In genomic region chr15:40826123-40827075, GRCh38 we compare ENCODE assay signal across 1 cellular context.
A peak's percentile ranks its signal among the peaks of the same experiment; 100 is the strongest.
TF ChIP-seq lines count a peak whose summit lies in the region.

No MANE protein-coding gene starts in this region.

TF ChIP-seq in K562, 482 proteins besides CTCF, POLR2A, EP300 and RAD21 (continued from another document and continues in another):
- TF ChIP-seq, protein P1, sequence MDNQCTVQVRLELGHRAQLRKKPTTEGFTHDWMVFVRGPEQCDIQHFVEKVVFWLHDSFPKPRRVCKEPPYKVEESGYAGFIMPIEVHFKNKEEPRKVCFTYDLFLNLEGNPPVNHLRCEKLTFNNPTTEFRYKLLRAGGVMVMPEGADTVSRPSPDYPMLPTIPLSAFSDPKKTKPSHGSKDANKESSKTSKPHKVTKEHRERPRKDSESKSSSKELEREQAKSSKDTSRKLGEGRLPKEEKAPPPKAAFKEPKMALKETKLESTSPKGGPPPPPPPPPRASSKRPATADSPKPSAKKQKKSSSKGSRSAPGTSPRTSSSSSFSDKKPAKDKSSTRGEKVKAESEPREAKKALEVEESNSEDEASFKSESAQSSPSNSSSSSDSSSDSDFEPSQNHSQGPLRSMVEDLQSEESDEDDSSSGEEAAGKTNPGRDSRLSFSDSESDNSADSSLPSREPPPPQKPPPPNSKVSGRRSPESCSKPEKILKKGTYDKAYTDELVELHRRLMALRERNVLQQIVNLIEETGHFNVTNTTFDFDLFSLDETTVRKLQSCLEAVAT (IDR thresholded peaks at IDR 0.05): peak in 1 of 2 experiments; percentile 99; a peak in 2 of 4 replicates
- TF ChIP-seq CTBP1 (IDR thresholded peaks at IDR 0.05; ENCODE audit: borderline replicate concordance): peak; percentile 99
- TF ChIP-seq TARDBP (IDR thresholded peaks at IDR 0.05): peak; percentile 92; the same call in 1 of the 2 replicates
- TF ChIP-seq CC2D1A (IDR thresholded peaks at IDR 0.05): peak; percentile 77; the same call in 1 of the 2 replicates
- TF ChIP-seq IRF1 (CRISPR knock-in tag; IDR thresholded peaks at IDR 0.05; ENCODE audit: borderline replicate concordance): no peak
- peak; percentile 89; the same call in 1 of the 2 replicates for TF ChIP-seq ZNF609 (CRISPR knock-in tag; IDR thresholded peaks at IDR 0.05; ENCODE audit: borderline replicate concordance)
- TF ChIP-seq ZNF584 (CRISPR knock-in tag; IDR thresholded peaks at IDR 0.05; ENCODE audit: low read depth): peak; percentile 93
- TF ChIP-seq MEIS2 (IDR thresholded peaks at IDR 0.05; ENCODE audit: partially characterized antibody): peak; percentile 80
- TF ChIP-seq, protein P2, sequence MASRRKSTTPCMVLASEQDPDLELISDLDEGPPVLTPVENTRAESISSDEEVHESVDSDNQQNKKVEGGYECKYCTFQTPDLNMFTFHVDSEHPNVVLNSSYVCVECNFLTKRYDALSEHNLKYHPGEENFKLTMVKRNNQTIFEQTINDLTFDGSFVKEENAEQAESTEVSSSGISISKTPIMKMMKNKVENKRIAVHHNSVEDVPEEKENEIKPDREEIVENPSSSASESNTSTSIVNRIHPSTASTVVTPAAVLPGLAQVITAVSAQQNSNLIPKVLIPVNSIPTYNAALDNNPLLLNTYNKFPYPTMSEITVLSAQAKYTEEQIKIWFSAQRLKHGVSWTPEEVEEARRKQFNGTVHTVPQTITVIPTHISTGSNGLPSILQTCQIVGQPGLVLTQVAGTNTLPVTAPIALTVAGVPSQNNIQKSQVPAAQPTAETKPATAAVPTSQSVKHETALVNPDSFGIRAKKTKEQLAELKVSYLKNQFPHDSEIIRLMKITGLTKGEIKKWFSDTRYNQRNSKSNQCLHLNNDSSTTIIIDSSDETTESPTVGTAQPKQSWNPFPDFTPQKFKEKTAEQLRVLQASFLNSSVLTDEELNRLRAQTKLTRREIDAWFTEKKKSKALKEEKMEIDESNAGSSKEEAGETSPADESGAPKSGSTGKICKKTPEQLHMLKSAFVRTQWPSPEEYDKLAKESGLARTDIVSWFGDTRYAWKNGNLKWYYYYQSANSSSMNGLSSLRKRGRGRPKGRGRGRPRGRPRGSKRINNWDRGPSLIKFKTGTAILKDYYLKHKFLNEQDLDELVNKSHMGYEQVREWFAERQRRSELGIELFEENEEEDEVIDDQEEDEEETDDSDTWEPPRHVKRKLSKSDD (conservative IDR thresholded peaks at IDR 0.05; ENCODE audit: low read length): no peak
- TF ChIP-seq SMARCC2 (IDR thresholded peaks at IDR 0.05; ENCODE audit: low read depth): peak; percentile 95
- TF ChIP-seq, protein P3, sequence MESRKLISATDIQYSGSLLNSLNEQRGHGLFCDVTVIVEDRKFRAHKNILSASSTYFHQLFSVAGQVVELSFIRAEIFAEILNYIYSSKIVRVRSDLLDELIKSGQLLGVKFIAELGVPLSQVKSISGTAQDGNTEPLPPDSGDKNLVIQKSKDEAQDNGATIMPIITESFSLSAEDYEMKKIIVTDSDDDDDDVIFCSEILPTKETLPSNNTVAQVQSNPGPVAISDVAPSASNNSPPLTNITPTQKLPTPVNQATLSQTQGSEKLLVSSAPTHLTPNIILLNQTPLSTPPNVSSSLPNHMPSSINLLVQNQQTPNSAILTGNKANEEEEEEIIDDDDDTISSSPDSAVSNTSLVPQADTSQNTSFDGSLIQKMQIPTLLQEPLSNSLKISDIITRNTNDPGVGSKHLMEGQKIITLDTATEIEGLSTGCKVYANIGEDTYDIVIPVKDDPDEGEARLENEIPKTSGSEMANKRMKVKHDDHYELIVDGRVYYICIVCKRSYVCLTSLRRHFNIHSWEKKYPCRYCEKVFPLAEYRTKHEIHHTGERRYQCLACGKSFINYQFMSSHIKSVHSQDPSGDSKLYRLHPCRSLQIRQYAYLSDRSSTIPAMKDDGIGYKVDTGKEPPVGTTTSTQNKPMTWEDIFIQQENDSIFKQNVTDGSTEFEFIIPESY (CRISPR knock-in tag; IDR thresholded peaks at IDR 0.05): no peak
- TF ChIP-seq RFX5 (IDR thresholded peaks at IDR 0.05; ENCODE audit: low read depth, low read length): no peak
- TF ChIP-seq, protein P4, sequence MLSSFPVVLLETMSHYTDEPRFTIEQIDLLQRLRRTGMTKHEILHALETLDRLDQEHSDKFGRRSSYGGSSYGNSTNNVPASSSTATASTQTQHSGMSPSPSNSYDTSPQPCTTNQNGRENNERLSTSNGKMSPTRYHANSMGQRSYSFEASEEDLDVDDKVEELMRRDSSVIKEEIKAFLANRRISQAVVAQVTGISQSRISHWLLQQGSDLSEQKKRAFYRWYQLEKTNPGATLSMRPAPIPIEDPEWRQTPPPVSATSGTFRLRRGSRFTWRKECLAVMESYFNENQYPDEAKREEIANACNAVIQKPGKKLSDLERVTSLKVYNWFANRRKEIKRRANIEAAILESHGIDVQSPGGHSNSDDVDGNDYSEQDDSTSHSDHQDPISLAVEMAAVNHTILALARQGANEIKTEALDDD (IDR thresholded peaks at IDR 0.05): peak; percentile 67
- no peak for TF ChIP-seq MXI1 (IDR thresholded peaks at IDR 0.05; ENCODE audit: low read depth, low read length)
- TF ChIP-seq ZBED1 (IDR thresholded peaks at IDR 0.05): peak; percentile 55; the same call in 1 of the 2 replicates
- no peak for TF ChIP-seq ETV1 (tag; conservative IDR thresholded peaks at IDR 0.05; ENCODE audit: low read depth)
- TF ChIP-seq SIN3A (IDR thresholded peaks at IDR 0.05; ENCODE audit: borderline replicate concordance in 2 of 2, control insufficient read depth in 1 of 2, low read depth in 2 of 2, low read length in 2 of 2): no peak
- peak; percentile 96 for TF ChIP-seq HES1 (IDR thresholded peaks at IDR 0.05; ENCODE audit: low read depth)
- TF ChIP-seq SNIP1 (IDR thresholded peaks at IDR 0.05; ENCODE audit: low read depth): no peak
- peak; percentile 80 for TF ChIP-seq BHLHE40 (IDR thresholded peaks at IDR 0.05; ENCODE audit: low read length)
- no peak for TF ChIP-seq TFAM (CRISPR knock-in tag; conservative IDR thresholded peaks at IDR 0.05)
- TF ChIP-seq, protein P5, sequence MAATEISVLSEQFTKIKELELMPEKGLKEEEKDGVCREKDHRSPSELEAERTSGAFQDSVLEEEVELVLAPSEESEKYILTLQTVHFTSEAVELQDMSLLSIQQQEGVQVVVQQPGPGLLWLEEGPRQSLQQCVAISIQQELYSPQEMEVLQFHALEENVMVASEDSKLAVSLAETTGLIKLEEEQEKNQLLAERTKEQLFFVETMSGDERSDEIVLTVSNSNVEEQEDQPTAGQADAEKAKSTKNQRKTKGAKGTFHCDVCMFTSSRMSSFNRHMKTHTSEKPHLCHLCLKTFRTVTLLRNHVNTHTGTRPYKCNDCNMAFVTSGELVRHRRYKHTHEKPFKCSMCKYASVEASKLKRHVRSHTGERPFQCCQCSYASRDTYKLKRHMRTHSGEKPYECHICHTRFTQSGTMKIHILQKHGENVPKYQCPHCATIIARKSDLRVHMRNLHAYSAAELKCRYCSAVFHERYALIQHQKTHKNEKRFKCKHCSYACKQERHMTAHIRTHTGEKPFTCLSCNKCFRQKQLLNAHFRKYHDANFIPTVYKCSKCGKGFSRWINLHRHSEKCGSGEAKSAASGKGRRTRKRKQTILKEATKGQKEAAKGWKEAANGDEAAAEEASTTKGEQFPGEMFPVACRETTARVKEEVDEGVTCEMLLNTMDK (IDR thresholded peaks at IDR 0.05; ENCODE audit: borderline replicate concordance, insufficient read depth, low read depth, low read length, poor library complexity, severe bottlenecking): no peak
- TF ChIP-seq RUNX1 (IDR thresholded peaks at IDR 0.05; ENCODE audit: low read depth): 0 out of 2 replicates have a peak, but pooled peaks have one; percentile 65
- no peak for TF ChIP-seq ZBTB2 (IDR thresholded peaks at IDR 0.05)
- TF ChIP-seq, protein P6, sequence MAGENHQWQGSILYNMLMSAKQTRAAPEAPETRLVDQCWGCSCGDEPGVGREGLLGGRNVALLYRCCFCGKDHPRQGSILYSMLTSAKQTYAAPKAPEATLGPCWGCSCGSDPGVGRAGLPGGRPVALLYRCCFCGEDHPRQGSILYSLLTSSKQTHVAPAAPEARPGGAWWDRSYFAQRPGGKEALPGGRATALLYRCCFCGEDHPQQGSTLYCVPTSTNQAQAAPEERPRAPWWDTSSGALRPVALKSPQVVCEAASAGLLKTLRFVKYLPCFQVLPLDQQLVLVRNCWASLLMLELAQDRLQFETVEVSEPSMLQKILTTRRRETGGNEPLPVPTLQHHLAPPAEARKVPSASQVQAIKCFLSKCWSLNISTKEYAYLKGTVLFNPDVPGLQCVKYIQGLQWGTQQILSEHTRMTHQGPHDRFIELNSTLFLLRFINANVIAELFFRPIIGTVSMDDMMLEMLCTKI (IDR thresholded peaks at IDR 0.05; ENCODE audit: partially characterized antibody): no peak
- TF ChIP-seq ELF4 (CRISPR knock-in tag; IDR thresholded peaks at IDR 0.05): peak; percentile 67; the same call in 1 of the 2 replicates
- no peak for TF ChIP-seq TAF15 (IDR thresholded peaks at IDR 0.05; ENCODE audit: low read depth, low read length)
- no peak for TF ChIP-seq POLR2B (IDR thresholded peaks at IDR 0.05; ENCODE audit: low read depth, partially characterized antibody)
- TF ChIP-seq CBFB (CRISPR knock-in tag; IDR thresholded peaks at IDR 0.05): peak; percentile 94
- TF ChIP-seq HEY1 (CRISPR knock-in tag; IDR thresholded peaks at IDR 0.05; ENCODE audit: borderline replicate concordance): peak; percentile 87; the same call in 1 of the 2 replicates
- TF ChIP-seq ZNF175 (CRISPR knock-in tag; IDR thresholded peaks at IDR 0.05; ENCODE audit: low read depth): peak; percentile 82
- peak; percentile 40; the same call in 1 of the 2 replicates for TF ChIP-seq VEZF1 (CRISPR knock-in tag; IDR thresholded peaks at IDR 0.05)
